8 cellular contexts compared by ENCODE assay signal in the genomic region with DNA sequence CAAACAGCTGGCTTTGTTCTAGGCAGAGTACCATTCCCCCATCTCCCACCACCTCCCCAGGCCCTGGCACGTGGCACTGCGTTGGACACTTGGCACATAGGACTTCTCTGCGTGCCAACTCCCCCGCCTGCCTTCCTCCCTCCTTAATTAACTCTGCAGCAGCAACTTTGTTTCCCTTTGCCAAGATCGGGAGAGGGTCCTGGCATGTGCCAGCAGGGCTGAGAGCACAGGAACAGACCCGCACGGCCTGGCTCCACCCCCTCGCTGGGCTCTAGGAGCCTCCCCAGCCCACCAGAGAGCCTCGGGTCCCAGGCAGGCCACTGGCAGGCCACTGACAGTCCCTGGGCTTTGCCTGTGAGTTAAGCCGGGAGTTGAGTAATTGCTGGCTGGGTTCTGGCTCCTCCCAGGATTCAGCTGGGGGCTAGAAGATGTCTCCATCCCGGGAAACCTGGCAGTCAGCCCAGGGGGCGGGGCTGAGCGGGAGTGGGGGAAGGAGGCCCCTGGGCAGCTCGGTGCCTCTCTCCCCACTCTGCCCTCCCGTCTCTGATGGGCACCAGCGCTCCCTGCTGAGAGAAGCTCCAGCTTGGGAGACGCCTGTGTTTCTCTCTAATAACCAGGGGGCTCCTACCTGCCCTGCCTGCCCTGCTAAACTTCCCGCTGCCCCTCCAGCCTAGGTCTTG.
DNase-seq lines count a peak whose midpoint lies in the region; ATAC-seq and TF ChIP-seq lines count a peak whose summit lies in the region.

No MANE protein-coding gene starts in this region.

- H3K4me1 ChIP-seq in left ventricle myocardium inferior (peaks cover 59% of the 10 kb centered on the region), gastrocnemius medialis (peaks cover 27 to 28% of the 10 kb centered on the region in 2 donors), MM.1S (ENCODE audit: low read length) (peaks cover 6% of the 10 kb centered on the region)

- peaks cover 6 to 16% (median 8%) of the 10 kb centered on the region in 3 donors for H3K36me3 Mint-ChIP-seq in immature natural killer cell

- H4K20me1 ChIP-seq in MM.1S (ENCODE audit: insufficient read depth, low read length), result no peaks in the 10 kb centered on the region

- H3K4me2 ChIP-seq in MM.1S (ENCODE audit: low read depth, low read length), result no peak overlapping the region

- in situ Hi-C loops in gastrocnemius medialis (cut with MboI; ENCODE audit: low sequenced_read_pairs in 4 of 4), result loop anchor here in 1 of 4 donors (25.0 kb wide), 1 partner anchor 697 kb away; no protein-coding TSS in a partner anchor

- peaks cover 7 to 13% (median 11%) of the 10 kb centered on the region in 3 donors for H3K27me3 Mint-ChIP-seq in immature natural killer cell (ENCODE audit: low read depth in 3 of 3)

- H3K9me3 ChIP-seq in left ventricle myocardium inferior (replicated peaks) (peaks cover 20% of the 10 kb centered on the region), gastrocnemius medialis (peaks cover 0 to 3% (median 0%) of the 10 kb centered on the region in 3 donors), MM.1S (replicated peaks; ENCODE audit: insufficient read depth, low read length) (no peaks in the 10 kb centered on the region)

- H3F3A ChIP-seq in MM.1S (ENCODE audit: insufficient read depth, low read length), result 0 out of 2 replicates have a peak, but pooled peaks cover 4% of the 10 kb centered on the region

- ATAC-seq in gastrocnemius medialis (peak; percentile 65 to 71), GM21737 (IDR thresholded peaks at IDR 0.05; ENCODE audit: unreplicated experiment) (no peak)

- H3K9me3 Mint-ChIP-seq in immature natural killer cell, result peaks cover 2 to 17% (median 9%) of the 10 kb centered on the region in 6 donors

- H3K4me3 ChIP-seq in left ventricle myocardium inferior (peak overlapping the region; percentile 37), gastrocnemius medialis (peak overlapping the region in 1 of 4 donors; percentile 24), MM.1S (ENCODE audit: low read length) (no peak overlapping the region)

- peaks cover 0 to 1% of the 10 kb centered on the region in 2 donors for H3K4me1 Mint-ChIP-seq in immature natural killer cell

- WGBS in adipose tissue, 3 donors, result 13 to 20% (median 19%) methylated on average over 16 to 18 of the region's 18 CpGs

- H3K36me3 ChIP-seq in left ventricle myocardium inferior (no peaks in the 10 kb centered on the region), gastrocnemius medialis (no peaks in the 10 kb centered on the region), MM.1S (replicated peaks; ENCODE audit: insufficient read depth, low read length) (no peaks in the 10 kb centered on the region)

- H3K27ac ChIP-seq in adipose tissue (ENCODE audit: low read depth, low read length) (peak overlapping the region; percentile 12), left ventricle myocardium inferior (replicated peaks) (peak overlapping the region; percentile 92), gastrocnemius medialis (peak overlapping the region; percentile 57 to 74 (median 66)), MM.1S (ENCODE audit: low read length) (no peak overlapping the region)

- H3K9me2 ChIP-seq in MM.1S (replicated peaks; ENCODE audit: insufficient read depth, low read length), result no peaks in the 10 kb centered on the region

- TF ChIP-seq CTCF in left ventricle myocardium inferior (IDR thresholded peaks at IDR 0.05; ENCODE audit: borderline replicate concordance) (no peak), gastrocnemius medialis (IDR thresholded peaks at IDR 0.05 in 4 of 5, conservative IDR thresholded peaks at IDR 0.05 in 1 of 5) (no peak), MM.1S (IDR thresholded peaks at IDR 0.05; ENCODE audit: low read length) (no peak)

- no peak for TF ChIP-seq POLR2A in gastrocnemius medialis (IDR thresholded peaks at IDR 0.05)

- no peaks in the 10 kb centered on the region for H3K79me2 ChIP-seq in MM.1S (ENCODE audit: low read length)

- peak overlapping the region in 2 of 5 donors; percentile 62 for H3K4me3 Mint-ChIP-seq in immature natural killer cell

- no peak overlapping the region for H2AFZ ChIP-seq in MM.1S (ENCODE audit: low read length)

- H3K27me3 ChIP-seq in left ventricle myocardium inferior (ENCODE audit: low read depth), result no peaks in the 10 kb centered on the region
- peaks cover 0 to 17% (median 13%) of the 10 kb centered on the region in 3 donors for H3K27me3 ChIP-seq in gastrocnemius medialis
- no peaks in the 10 kb centered on the region for H3K27me3 ChIP-seq in MM.1S (replicated peaks; ENCODE audit: insufficient read depth, low read length)

- intact Hi-C loops in left ventricle myocardium inferior (cut with micrococcal nuclease), result no loop called here
- intact Hi-C loops in gastrocnemius medialis (cut with DNase I; ENCODE audit: low total_unique reads), result no loop called here

- DNase-seq in DMS 273 (lab: John Stamatoyannopoulos, UW; ENCODE audit: unreplicated experiment), result peak; percentile 97
- DNase-seq in NCI-H187 (lab: John Stamatoyannopoulos, UW), result peak; percentile 57 to 91
- DNase-seq in left ventricle myocardium inferior, result peak; percentile 93
- DNase-seq in gastrocnemius medialis, result peak; percentile 58 to 72
- no peak for DNase-seq in immature natural killer cell
- no peak for DNase-seq in MM.1S

- H3K27ac Mint-ChIP-seq in immature natural killer cell, result no peak overlapping the region

- H3K9ac ChIP-seq in MM.1S (ENCODE audit: low read length), result no peak overlapping the region

Comparison
In these comparisons a context has a peak if more than half of its experiments do, and no peak if none do; other contexts are left out.
1. DNase-seq: peak in DMS 273 (single experiment), NCI-H187 (2 of 2), left ventricle myocardium inferior (single experiment) and gastrocnemius medialis (2 of 2); none in immature natural killer cell (0 of 3) and MM.1S (single experiment).